9 cellular contexts compared by ENCODE assay signal in the genomic region with DNA sequence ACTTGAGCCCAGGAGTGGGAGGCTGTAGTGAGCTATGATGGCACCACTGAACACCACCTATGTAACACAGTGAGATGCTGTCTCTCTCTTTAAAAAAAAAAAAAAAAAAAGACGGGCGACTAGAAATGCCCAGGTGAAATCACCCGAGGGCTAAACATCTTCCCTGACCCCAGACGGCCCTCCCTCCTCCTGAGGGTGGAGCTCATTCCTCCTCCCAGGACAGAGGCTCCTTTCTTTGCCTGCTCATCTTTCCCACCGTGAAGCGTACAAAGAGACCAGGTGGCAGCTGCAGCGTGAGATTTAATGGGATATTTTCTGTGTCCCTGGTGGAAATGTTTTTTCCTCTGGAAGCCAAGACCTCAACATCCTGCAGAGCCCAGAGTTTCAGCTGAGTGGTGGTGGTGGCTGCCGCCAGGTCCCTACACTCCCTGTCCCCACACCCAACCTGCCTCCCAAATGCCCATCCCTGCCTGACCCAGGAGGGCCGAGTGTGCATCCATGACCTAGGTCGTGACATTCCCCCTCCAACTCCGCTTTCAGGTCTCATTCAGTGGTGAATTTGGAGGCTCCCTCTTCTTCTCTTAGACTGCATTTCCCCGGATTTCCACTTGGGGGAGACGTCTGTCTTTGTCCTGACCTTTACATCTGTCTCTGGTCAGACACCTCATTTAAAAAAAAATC. TPM values are rescaled to one million over a fixed set of nuclear protein-coding genes. Genes with fewer than 3 reads are reported as not detected.
DNase-seq lines count a peak whose midpoint lies in the region; ATAC-seq and TF ChIP-seq lines count a peak whose summit lies in the region.
"Had no signal": no experiment of that assay in that cellular context is flagged by ENCODE, and none has a peak within 500 bp of the region (broad histone marks: within the 10 kb centered on the region; RNA-seq: fewer than 3 reads in every experiment).

No MANE protein-coding gene starts in this region.

- no peaks in the 10 kb centered on the region for H3K36me3 ChIP-seq in KMS-11 (ENCODE audit: insufficient read depth)
- H3K36me3 ChIP-seq in RWPE2 (ENCODE audit: low read depth), result no peaks in the 10 kb centered on the region
- no peaks in the 10 kb centered on the region for H3K36me3 ChIP-seq in breast epithelium

- intact Hi-C loops in breast epithelium (cut with DNase I; ENCODE audit: low total_unique reads), result no loop called here

- H3K9ac ChIP-seq in KMS-11, result no peak overlapping the region

- no peaks in the 10 kb centered on the region for H3K27me3 ChIP-seq in KMS-11 (ENCODE audit: insufficient read depth, low read depth)
- H3K27me3 ChIP-seq in RWPE2 (ENCODE audit: insufficient read depth, poor library complexity, severe bottlenecking), result no peaks in the 10 kb centered on the region
- H3K27me3 ChIP-seq in breast epithelium, result no peaks in the 10 kb centered on the region

- no peak overlapping the region for H3K27ac ChIP-seq in KMS-11
- H3K27ac ChIP-seq in RWPE2 (ENCODE audit: poor library complexity, severe bottlenecking), result no peak overlapping the region
- no peak overlapping the region for H3K27ac ChIP-seq in breast epithelium

- H3K27me3 Mint-ChIP-seq in stimulated activated naive CD8-positive, alpha-beta T cell treated with anti-CD3 and anti-CD28 coated beads, Interleukin-15, amount 100 ng/mL, for 72 hours, result peaks cover 22% of the 10 kb centered on the region

- no peaks in the 10 kb centered on the region for H4K20me1 ChIP-seq in KMS-11 (ENCODE audit: insufficient read depth)

- H3K4me2 ChIP-seq in KMS-11, result no peak overlapping the region

- DNase-seq in NCI-H524 (lab: John Stamatoyannopoulos, UW), result peak; percentile 46 to 72
- no peak for DNase-seq in NCI-H524 treated with DMSO at 0.1 percent for 48 hours (lab: John Stamatoyannopoulos, UW)
- DNase-seq in RWPE2 (ENCODE audit: low spot score), result no peak
- no peak for DNase-seq in breast epithelium (ENCODE audit: low spot score in 2 of 2)
- DNase-seq in kidney glomerular epithelial cell (lab: John Stamatoyannopoulos, UW), result peak; percentile 32
- peak; percentile 27 to 39 for DNase-seq in stimulated activated naive CD8-positive, alpha-beta T cell treated with anti-CD3 and anti-CD28 coated beads, Interleukin-15, amount 100 ng/mL, for 72 hours
- DNase-seq in effector CD4-positive, alpha-beta T cell, result no peak

- no peak overlapping the region; the same call in 1 of the 2 replicates for H2AFZ ChIP-seq in KMS-11 (ENCODE audit: low read depth)

- no peaks in the 10 kb centered on the region for H3K79me2 ChIP-seq in KMS-11 (ENCODE audit: insufficient read depth, low read depth)

- TF ChIP-seq CTCF in KMS-11 (conservative IDR thresholded peaks at IDR 0.05; ENCODE audit: low read depth, low read length), result peak; percentile 90
- peak; percentile 86 for TF ChIP-seq CTCF in RWPE2 (IDR thresholded peaks at IDR 0.05; ENCODE audit: poor library complexity, severe bottlenecking)
- peak; percentile 19 to 81 (median 63) for TF ChIP-seq CTCF in breast epithelium (IDR thresholded peaks at IDR 0.05)

- peaks cover 6% of the 10 kb centered on the region for H3K4me1 Mint-ChIP-seq in stimulated activated naive CD8-positive, alpha-beta T cell treated with anti-CD3 and anti-CD28 coated beads, Interleukin-15, amount 100 ng/mL, for 72 hours

- ATAC-seq in RWPE2 (ENCODE audit: low read depth), result peak; percentile 66; the same call in 1 of the 3 replicates
- peak; percentile 61 for ATAC-seq in stimulated activated naive CD8-positive, alpha-beta T cell treated with anti-CD3 and anti-CD28 coated beads, Interleukin-15, amount 100 ng/mL, for 72 hours

- H3K9me3 ChIP-seq in RWPE2 (ENCODE audit: severe bottlenecking), result no peaks in the 10 kb centered on the region
- no peaks in the 10 kb centered on the region for H3K9me3 ChIP-seq in breast epithelium

- H3K4me1 ChIP-seq in KMS-11 (ENCODE audit: low read depth, poor library complexity, severe bottlenecking) (no peaks in the 10 kb centered on the region), RWPE2 (ENCODE audit: insufficient read depth, poor library complexity, severe bottlenecking) (no peaks in the 10 kb centered on the region), breast epithelium (no peaks in the 10 kb centered on the region)

- H3K4me3 ChIP-seq in KMS-11 (IDR thresholded peaks at IDR 0.05; ENCODE audit: insufficient read depth, low read depth, low read length) (no peak overlapping the region), RWPE2 (ENCODE audit: severe bottlenecking) (no peak overlapping the region), breast epithelium (no peak overlapping the region)

- TF ChIP-seq POLR2A in breast epithelium (IDR thresholded peaks at IDR 0.05), result no peak

- no peaks in the 10 kb centered on the region for H3K9me3 Mint-ChIP-seq in stimulated activated naive CD8-positive, alpha-beta T cell treated with anti-CD3 and anti-CD28 coated beads, Interleukin-15, amount 100 ng/mL, for 72 hours
- H3K9me3 Mint-ChIP-seq: CD4-positive, CD25-positive, alpha-beta regulatory T cell had no signal

- H3K4me3 Mint-ChIP-seq in stimulated activated naive CD8-positive, alpha-beta T cell treated with anti-CD3 and anti-CD28 coated beads, Interleukin-15, amount 100 ng/mL, for 72 hours, result no peak overlapping the region
- H3K4me3 Mint-ChIP-seq: CD4-positive, CD25-positive, alpha-beta regulatory T cell had no signal

- no peak overlapping the region for H3K27ac Mint-ChIP-seq in stimulated activated naive CD8-positive, alpha-beta T cell treated with anti-CD3 and anti-CD28 coated beads, Interleukin-15, amount 100 ng/mL, for 72 hours
- H3K27ac Mint-ChIP-seq: CD4-positive, CD25-positive, alpha-beta regulatory T cell had no signal

RNA-seq across cellular contexts. Expression of gene GPRC5B, which starts 14.4 kb away (rescaled TPM):
- total RNA-seq in breast epithelium, result 10 to 100 TPM; 16.3 to 26.6 (median 20.3) TPM

Comparison
In these comparisons a context has a peak if more than half of its experiments do, and no peak if none do; other contexts are left out.
1. DNase-seq: peak in NCI-H524 (2 of 2), kidney glomerular epithelial cell (single experiment) and stimulated activated naive CD8-positive, alpha-beta T cell treated with anti-CD3 and anti-CD28 coated beads, Interleukin-15, amount 100 ng/mL, for 72 hours (2 of 2); none in NCI-H524 treated with DMSO at 0.1 percent for 48 hours (single experiment), RWPE2 (single experiment), breast epithelium (0 of 2) and effector CD4-positive, alpha-beta T cell (single experiment).
2. Peak in every context shown above with its lines, with median percentiles within 50 percentile points of each other: CTCF ChIP-seq.